In the genomic region with DNA sequence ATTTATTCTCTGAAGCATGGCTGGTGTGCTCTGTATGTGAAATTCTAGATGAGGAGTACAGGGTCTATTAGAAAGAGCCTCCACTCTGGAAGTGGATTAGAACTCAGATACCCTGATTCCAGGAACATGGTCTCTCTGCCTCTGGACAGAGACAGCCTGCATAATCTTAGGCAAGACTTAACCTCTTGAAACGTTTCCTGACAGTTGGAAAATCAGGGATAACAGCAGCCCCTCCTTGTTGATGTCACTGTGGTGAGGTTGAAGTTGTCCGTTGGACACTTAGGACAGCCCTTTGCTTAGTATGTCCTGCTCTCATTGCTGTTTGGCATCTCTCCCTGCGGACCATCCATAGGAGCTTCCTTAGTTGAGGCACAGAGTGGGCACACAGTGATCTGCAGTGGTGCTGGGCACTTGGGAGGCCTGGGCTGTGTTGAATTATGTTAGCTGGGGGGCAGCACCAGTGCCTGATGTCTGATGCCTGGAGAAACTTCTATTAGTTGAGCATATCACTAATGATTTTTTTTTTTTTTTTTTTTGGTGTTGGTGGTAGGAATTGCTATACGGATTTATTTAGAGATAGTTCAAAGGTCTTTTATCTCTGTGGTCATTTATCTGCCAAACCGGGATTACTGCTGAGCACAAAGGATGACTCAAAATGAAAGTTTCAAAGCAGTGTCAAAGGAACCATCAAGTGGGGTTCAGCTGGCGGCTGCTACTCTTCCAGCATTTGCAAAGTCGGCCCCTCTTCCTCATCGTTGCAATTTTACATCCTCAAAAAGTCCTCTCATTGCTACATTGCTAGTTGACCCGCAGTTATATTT, we compare ENCODE assay signal across 8 cellular contexts. TPM values are rescaled to one million over a fixed set of nuclear protein-coding genes. Genes with fewer than 3 reads are reported as not detected.
DNase-seq lines count a peak whose midpoint lies in the region; ATAC-seq, FAIRE-seq and TF ChIP-seq lines count a peak whose summit lies in the region.

No MANE protein-coding gene starts in this region.

- FAIRE-seq in GM19239 (lab: Jason Lieb, UNC) = peak; percentile 94

- intact Hi-C loops in ascending aorta (cut with DNase I) = no loop called here

- H3K4me3 Mint-ChIP-seq in progenitor cell of endocrine pancreas (ENCODE audit: low read depth) = no peak overlapping the region

- in situ Hi-C loops in HAP-1 (cut with MboI; ENCODE audit: low sequenced_read_pairs) = no loop called here

- peaks cover 3% of the 10 kb centered on the region for H3K9me3 Mint-ChIP-seq in progenitor cell of endocrine pancreas (ENCODE audit: low read depth)

- peaks cover 24% of the 10 kb centered on the region for H3K36me3 Mint-ChIP-seq in progenitor cell of endocrine pancreas (ENCODE audit: insufficient read depth)

- H3K9me3 ChIP-seq in ascending aorta (no peaks in the 10 kb centered on the region), skeletal muscle tissue (ENCODE audit: control insufficient read depth in 3 of 3, low read length in 3 of 3) (no peaks in the 10 kb centered on the region), HAP-1 (no peaks in the 10 kb centered on the region)

- H3K36me3 ChIP-seq in ascending aorta (peaks cover 3 to 4% of the 10 kb centered on the region in 2 donors), skeletal muscle tissue (ENCODE audit: control insufficient read depth in 3 of 3, insufficient read depth in 3 of 3, low read length in 3 of 3) (peaks cover 0 to 3% (median 0%) of the 10 kb centered on the region in 3 donors), HAP-1 (replicated peaks) (no peaks in the 10 kb centered on the region)

- H3K27me3 ChIP-seq in ascending aorta (no peaks in the 10 kb centered on the region), skeletal muscle tissue (ENCODE audit: control insufficient read depth in 3 of 3, insufficient read depth in 3 of 3, low read length in 3 of 3) (no peaks in the 10 kb centered on the region), HAP-1 (ENCODE audit: low read depth) (no peaks in the 10 kb centered on the region)

- H3K9ac ChIP-seq in skeletal muscle tissue (ENCODE audit: low read depth in 1 of 3, low read length in 3 of 3) = no peak overlapping the region

- H3K27ac Mint-ChIP-seq in progenitor cell of endocrine pancreas = no peak overlapping the region

- H3K4me1 ChIP-seq in ascending aorta = peaks cover 4 to 12% of the 10 kb centered on the region in 2 donors
- H3K4me1 ChIP-seq in skeletal muscle tissue (ENCODE audit: control insufficient read depth in 3 of 3, insufficient read depth in 3 of 3, low read length in 3 of 3) = peaks cover 17 to 30% (median 26%) of the 10 kb centered on the region in 3 donors
- no peaks in the 10 kb centered on the region for H3K4me1 ChIP-seq in HAP-1

- TF ChIP-seq CTCF in ascending aorta (IDR thresholded peaks at IDR 0.05) = no peak
- TF ChIP-seq CTCF in progenitor cell of endocrine pancreas (IDR thresholded peaks at IDR 0.05; ENCODE audit: unreplicated experiment) = no peak

- DNase-seq in GM19239 (ENCODE audit: insufficient read length, low spot score) = peak; percentile 54
- no peak for DNase-seq in ascending aorta (ENCODE audit: low spot score in 2 of 2)
- DNase-seq in progenitor cell of endocrine pancreas (ENCODE audit: low spot score, unreplicated experiment) = no peak
- DNase-seq in AG20443 (ENCODE audit: low spot score) = no peak
- no peak for DNase-seq in HuH-7.5 (ENCODE audit: low spot score)
- DNase-seq in HAP-1 (ENCODE audit: low spot score in 2 of 2) = no peak

- no peaks in the 10 kb centered on the region for H3K27me3 Mint-ChIP-seq in progenitor cell of endocrine pancreas

- H3K27ac ChIP-seq in ascending aorta = peak overlapping the region; percentile 76 to 81
- peak overlapping the region; percentile 41 for H3K27ac ChIP-seq in skeletal muscle tissue (ENCODE audit: low read depth, low read length)

- peak; percentile 95 for ATAC-seq in HG02885 (IDR thresholded peaks at IDR 0.05; ENCODE audit: poor library complexity, unreplicated experiment)

- H3K4me1 Mint-ChIP-seq in progenitor cell of endocrine pancreas (ENCODE audit: low read depth) = peaks cover 9% of the 10 kb centered on the region

- peak overlapping the region in 1 of 2 donors; percentile 35 for H3K4me3 ChIP-seq in ascending aorta
- H3K4me3 ChIP-seq in skeletal muscle tissue (ENCODE audit: low read length in 3 of 3) = no peak overlapping the region
- no peak overlapping the region for H3K4me3 ChIP-seq in HAP-1

RNA-seq across cellular contexts. Expression of a gene that starts 28.8 kb away (rescaled TPM):
- 23.5 TPM for total RNA-seq in ascending aorta
- 13.6 TPM for total RNA-seq in skeletal muscle tissue
- total RNA-seq in progenitor cell of endocrine pancreas = 30.8 and 32.2 TPM in 2 replicates
